8 cellular contexts compared by ENCODE assay signal in the genomic region with DNA sequence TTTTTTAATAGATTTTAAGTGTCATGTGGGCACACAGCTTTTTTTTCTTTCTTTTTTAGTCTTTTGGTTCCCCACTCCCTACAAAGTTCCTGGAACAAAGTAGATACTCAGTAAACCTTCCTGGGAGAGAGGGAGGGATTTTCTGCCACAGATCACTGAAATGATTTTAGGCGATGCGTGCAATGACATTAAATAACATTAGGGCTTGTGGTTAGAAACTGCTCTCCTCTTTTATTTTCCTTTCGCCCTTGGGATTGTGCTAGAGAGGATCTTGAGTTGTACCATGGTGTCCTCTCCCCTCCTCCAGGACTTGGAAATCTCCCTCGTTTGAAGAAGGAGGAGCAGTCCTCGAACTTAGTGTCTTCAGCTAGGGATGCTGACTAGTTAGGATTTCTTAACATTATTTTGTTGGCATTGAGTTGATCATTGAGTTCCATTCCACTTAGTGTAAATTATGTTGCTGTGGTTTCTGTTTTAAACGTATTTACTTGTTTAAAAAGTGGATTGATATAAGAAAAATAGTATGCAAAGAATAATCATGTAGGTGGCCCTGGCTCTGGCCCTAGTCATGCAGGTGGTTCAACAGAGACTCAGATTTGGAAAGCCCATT.
DNase-seq lines count a peak whose midpoint lies in the region; ATAC-seq, FAIRE-seq and TF ChIP-seq lines count a peak whose summit lies in the region.

No MANE protein-coding gene starts in this region.

- H3K36me3 ChIP-seq in Peyer's patch, result peaks cover 0 to 38% (median 0%) of the 10 kb centered on the region in 3 donors
- H3K36me3 ChIP-seq in skeletal muscle tissue (ENCODE audit: control insufficient read depth in 3 of 3, insufficient read depth in 3 of 3, low read length in 3 of 3), result no peaks in the 10 kb centered on the region

- H3K27ac Mint-ChIP-seq in T-helper 2 cell treated with Interferon-gamma antibody and Interleukin-4, amounts not matched to agents 5 μg/mL and 100 μg/mL, for 36 hours, result peak overlapping the region; percentile 27
- H3K27ac Mint-ChIP-seq in endothelial cell (ENCODE audit: unreplicated experiment), result no peak overlapping the region

- peaks cover 25% of the 10 kb centered on the region for H3K4me1 Mint-ChIP-seq in T-helper 2 cell treated with Interferon-gamma antibody and Interleukin-4, amounts not matched to agents 5 μg/mL and 100 μg/mL, for 36 hours (ENCODE audit: low read depth)
- H3K4me1 Mint-ChIP-seq in endothelial cell (ENCODE audit: unreplicated experiment), result peaks cover 20% of the 10 kb centered on the region

- H3K4me1 ChIP-seq in Peyer's patch, result peaks cover 0 to 27% (median 0%) of the 10 kb centered on the region in 4 donors
- peaks cover 2 to 36% (median 10%) of the 10 kb centered on the region in 3 donors for H3K4me1 ChIP-seq in skeletal muscle tissue (ENCODE audit: control insufficient read depth in 3 of 3, insufficient read depth in 3 of 3, low read length in 3 of 3)

- peaks cover 7% of the 10 kb centered on the region for H3K36me3 Mint-ChIP-seq in T-helper 2 cell treated with Interferon-gamma antibody and Interleukin-4, amounts not matched to agents 5 μg/mL and 100 μg/mL, for 36 hours (ENCODE audit: low read depth)
- H3K36me3 Mint-ChIP-seq in endothelial cell (ENCODE audit: low read depth, unreplicated experiment), result peaks cover 85% of the 10 kb centered on the region

- no peak for DNase-seq in T-helper 2 cell treated with Interferon-gamma antibody and Interleukin-4, amounts not matched to agents 5 μg/mL and 100 μg/mL, for 36 hours (ENCODE audit: low spot score)
- DNase-seq in T-helper 2 cell (no peak), Peyer's patch (no peak), endothelial cell (ENCODE audit: low spot score) (no peak), UCSD-AML1 (lab: John Stamatoyannopoulos, UW; ENCODE audit: unreplicated experiment) (no peak), GM19239 (ENCODE audit: insufficient read length, low spot score) (no peak)

- H3K27me3 Mint-ChIP-seq in T-helper 2 cell treated with Interferon-gamma antibody and Interleukin-4, amounts not matched to agents 5 μg/mL and 100 μg/mL, for 36 hours (ENCODE audit: low read depth), result peaks cover 4% of the 10 kb centered on the region
- H3K27me3 Mint-ChIP-seq in endothelial cell (ENCODE audit: unreplicated experiment), result no peaks in the 10 kb centered on the region

- FAIRE-seq in GM19239 (lab: Jason Lieb, UNC), result no peak

- H3K9me3 Mint-ChIP-seq in T-helper 2 cell treated with Interferon-gamma antibody and Interleukin-4, amounts not matched to agents 5 μg/mL and 100 μg/mL, for 36 hours, result no peaks in the 10 kb centered on the region
- H3K9me3 Mint-ChIP-seq in endothelial cell (ENCODE audit: unreplicated experiment), result no peaks in the 10 kb centered on the region

- H3K27ac ChIP-seq in Peyer's patch (peak overlapping the region in 3 of 4 donors; percentile 3 to 63 (median 4)), skeletal muscle tissue (ENCODE audit: low read depth, low read length) (peak overlapping the region; percentile 75)

- TF ChIP-seq CTCF in Peyer's patch (IDR thresholded peaks at IDR 0.05) (no peak), endothelial cell (IDR thresholded peaks at IDR 0.05; ENCODE audit: unreplicated experiment) (no peak)

- H3K4me3 Mint-ChIP-seq in T-helper 2 cell treated with Interferon-gamma antibody and Interleukin-4, amounts not matched to agents 5 μg/mL and 100 μg/mL, for 36 hours, result peak overlapping the region; percentile 17
- H3K4me3 Mint-ChIP-seq in endothelial cell (ENCODE audit: unreplicated experiment), result peak overlapping the region; percentile 66

- H3K4me3 ChIP-seq in Peyer's patch, result no peak overlapping the region
- H3K4me3 ChIP-seq in skeletal muscle tissue (ENCODE audit: low read length in 3 of 3), result no peak overlapping the region

- ATAC-seq in HG03521 (IDR thresholded peaks at IDR 0.05; ENCODE audit: unreplicated experiment), result no peak

- H3K9ac ChIP-seq in skeletal muscle tissue (ENCODE audit: low read depth in 1 of 3, low read length in 3 of 3), result no peak overlapping the region

- H3K9me3 ChIP-seq in Peyer's patch (no peaks in the 10 kb centered on the region), skeletal muscle tissue (ENCODE audit: control insufficient read depth in 3 of 3, low read length in 3 of 3) (no peaks in the 10 kb centered on the region)

- TF ChIP-seq POLR2A in Peyer's patch (IDR thresholded peaks at IDR 0.05), result no peak

- H3K27me3 ChIP-seq in Peyer's patch, result no peaks in the 10 kb centered on the region
- no peaks in the 10 kb centered on the region for H3K27me3 ChIP-seq in skeletal muscle tissue (ENCODE audit: control insufficient read depth in 3 of 3, insufficient read depth in 3 of 3, low read length in 3 of 3)
